ENCODE assay signal across 14 cellular contexts in the genomic region with DNA sequence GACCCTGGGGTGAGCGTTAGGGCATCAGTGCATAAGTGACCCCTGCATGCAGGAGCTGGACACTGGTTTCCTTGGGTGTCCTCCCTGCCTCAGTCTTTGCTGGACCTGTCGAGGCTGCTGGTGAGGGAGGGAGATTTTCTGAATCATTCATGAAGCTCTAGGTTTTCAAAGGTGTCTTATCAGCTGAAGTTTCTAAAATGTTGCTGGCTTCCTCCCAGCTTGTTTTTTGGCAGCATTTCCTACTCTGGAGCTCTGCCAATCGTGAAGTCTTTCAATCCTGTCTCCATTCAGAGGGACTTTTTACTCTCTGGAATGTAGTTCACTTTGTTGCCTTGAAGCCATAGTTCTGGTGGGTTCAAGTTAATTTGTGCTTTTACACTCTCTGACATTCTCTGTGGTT. TPM values are rescaled to one million over a fixed set of nuclear protein-coding genes. Genes with fewer than 3 reads are reported as not detected.
DNase-seq lines count a peak whose midpoint lies in the region; ATAC-seq lines count a peak whose summit lies in the region.
"Had no signal": no experiment of that assay in that cellular context is flagged by ENCODE, and none has a peak within 500 bp of the region (broad histone marks: within the 10 kb centered on the region; RNA-seq: fewer than 3 reads in every experiment).

No MANE protein-coding gene starts in this region.

- POLR2A ChIA-PET in activated CD4-positive, alpha-beta memory T cell treated with anti-CD3 and anti-CD28 coated beads for 36 hours (lab: Charles Lee) = no interaction called here
- POLR2A ChIA-PET in naive thymus-derived CD4-positive, alpha-beta T cell (lab: Charles Lee) = interaction anchor here (0.9 to 1.6 kb wide), 4 partner anchors 9 to 24 kb away, joined by 3 to 16 read pairs (median 6); a partner anchor contains a TSS

- peak; percentile 31 for ATAC-seq in HG02870 (IDR thresholded peaks at IDR 0.05; ENCODE audit: unreplicated experiment)
- peak; percentile 20 for ATAC-seq in naive thymus-derived CD4-positive, alpha-beta T cell
- no peak for ATAC-seq in HG03520 (IDR thresholded peaks at IDR 0.05; ENCODE audit: unreplicated experiment)

- CTCF ChIA-PET in activated CD4-positive, alpha-beta memory T cell treated with anti-CD3 and anti-CD28 coated beads for 36 hours (lab: Charles Lee) = interaction anchor here (0.6 to 1.2 kb wide), 2 partner anchors 11 to 24 kb away, joined by 3 read pairs; a partner anchor contains a TSS
- CTCF ChIA-PET in naive thymus-derived CD4-positive, alpha-beta T cell (lab: Charles Lee) = interaction anchor here (1.1 kb wide), 1 partner anchor 11 kb away, joined by 3 read pairs; no protein-coding TSS in a partner anchor

- peaks cover 20% of the 10 kb centered on the region for H3K4me1 Mint-ChIP-seq in activated CD4-positive, alpha-beta memory T cell treated with anti-CD3 and anti-CD28 coated beads for 36 hours (ENCODE audit: low read depth)
- peaks cover 19 to 53% (median 37%) of the 10 kb centered on the region in 7 donors for H3K4me1 Mint-ChIP-seq in naive thymus-derived CD4-positive, alpha-beta T cell

- H3K9me3 ChIP-seq in naive thymus-derived CD4-positive, alpha-beta T cell (ENCODE audit: control insufficient read depth in 2 of 3, low read length in 3 of 3) = no peaks in the 10 kb centered on the region
- H3K9me3 ChIP-seq: prostate gland had no signal

- H3K4me3 ChIP-seq in naive thymus-derived CD4-positive, alpha-beta T cell (ENCODE audit: low read length) = no peak overlapping the region
- H3K4me3 ChIP-seq: prostate gland had no signal

- no peaks in the 10 kb centered on the region for H3K36me3 Mint-ChIP-seq in activated CD4-positive, alpha-beta memory T cell treated with anti-CD3 and anti-CD28 coated beads for 36 hours
- H3K36me3 Mint-ChIP-seq in naive thymus-derived CD4-positive, alpha-beta T cell = peaks cover 0 to 11% (median 9%) of the 10 kb centered on the region in 5 donors

- peak; percentile 73 for DNase-seq in NCI-H2171 treated with DMSO at 0.1 percent for 48 hours (lab: John Stamatoyannopoulos, UW)
- DNase-seq in NCI-H2171 (lab: John Stamatoyannopoulos, UW) = no peak
- DNase-seq in activated CD4-positive, alpha-beta memory T cell treated with anti-CD3 and anti-CD28 coated beads for 36 hours = no peak
- peak in 3 of 9 donors; percentile 16 to 27 (median 17) for DNase-seq in naive thymus-derived CD4-positive, alpha-beta T cell
- no peak for DNase-seq in activated CD4-positive, CD25-positive, alpha-beta regulatory T cell (lab: John Stamatoyannopoulos, UW)
- DNase-seq in amniotic stem cell (lab: John Stamatoyannopoulos, UW) = no peak
- DNase-seq: aorta; effector memory CD8-positive, alpha-beta T cell; stimulated activated CD4-positive, alpha-beta T cell treated with anti-CD3 and anti-CD28 coated beads, Interleukin-4, amount 100 ng/mL, for 4 hours had no signal

- peaks cover 5 to 18% of the 10 kb centered on the region in 2 donors for H3K4me1 ChIP-seq in naive thymus-derived CD4-positive, alpha-beta T cell (ENCODE audit: control insufficient read depth in 2 of 2, insufficient read depth in 2 of 2, low read length in 2 of 2)
- H3K4me1 ChIP-seq: prostate gland had no signal

- peak overlapping the region; percentile 4 for H3K27ac Mint-ChIP-seq in activated CD4-positive, alpha-beta memory T cell treated with anti-CD3 and anti-CD28 coated beads for 36 hours
- peak overlapping the region; percentile 50 to 92 (median 69) for H3K27ac Mint-ChIP-seq in naive thymus-derived CD4-positive, alpha-beta T cell
- H3K27ac Mint-ChIP-seq: effector memory CD8-positive, alpha-beta T cell had no signal

- H3K27me3 ChIP-seq in naive thymus-derived CD4-positive, alpha-beta T cell (ENCODE audit: control insufficient read depth in 2 of 2, insufficient read depth in 2 of 2, low read length in 2 of 2) = no peaks in the 10 kb centered on the region

- no peak overlapping the region for H3K27ac ChIP-seq in naive thymus-derived CD4-positive, alpha-beta T cell (ENCODE audit: low read depth, low read length)
- H3K27ac ChIP-seq: prostate gland had no signal

- H3K4me3 Mint-ChIP-seq in activated CD4-positive, alpha-beta memory T cell treated with anti-CD3 and anti-CD28 coated beads for 36 hours = no peak overlapping the region
- peak overlapping the region; percentile 51 to 83 (median 70) for H3K4me3 Mint-ChIP-seq in naive thymus-derived CD4-positive, alpha-beta T cell

- H3K36me3 ChIP-seq in naive thymus-derived CD4-positive, alpha-beta T cell (ENCODE audit: control insufficient read depth in 2 of 3, insufficient read depth in 3 of 3, low read length in 3 of 3) = no peaks in the 10 kb centered on the region
- H3K36me3 ChIP-seq: prostate gland had no signal

- H3K9me3 Mint-ChIP-seq in activated CD4-positive, alpha-beta memory T cell treated with anti-CD3 and anti-CD28 coated beads for 36 hours = peaks cover 12% of the 10 kb centered on the region
- H3K9me3 Mint-ChIP-seq in naive thymus-derived CD4-positive, alpha-beta T cell = peaks cover 3 to 26% (median 8%) of the 10 kb centered on the region in 11 donors

- intact Hi-C loops in activated CD4-positive, alpha-beta memory T cell treated with anti-CD3 and anti-CD28 coated beads for 36 hours (cut with micrococcal nuclease) = no loop called here
- intact Hi-C loops in naive thymus-derived CD4-positive, alpha-beta T cell (cut with micrococcal nuclease) = no loop called here

- H3K27me3 Mint-ChIP-seq in activated CD4-positive, alpha-beta memory T cell treated with anti-CD3 and anti-CD28 coated beads for 36 hours = peaks cover 30% of the 10 kb centered on the region
- H3K27me3 Mint-ChIP-seq in naive thymus-derived CD4-positive, alpha-beta T cell = peaks cover 0 to 24% (median 13%) of the 10 kb centered on the region in 5 donors

RNA-seq across cellular contexts. Expression of a gene that starts 23.8 kb away (rescaled TPM):
- total RNA-seq in activated CD4-positive, alpha-beta memory T cell treated with anti-CD3 and anti-CD28 coated beads for 36 hours = under 1 TPM; 0.67 to 0.94 TPM
- total RNA-seq in naive thymus-derived CD4-positive, alpha-beta T cell = 1 to 10 TPM in 4 of 5 experiments, not detected in 1; 2.5 to 4.9 (median 3.6) TPM
- under 1 TPM in 1 of 2 donors, not detected in 1; 0.26 TPM for polyA plus RNA-seq in naive thymus-derived CD4-positive, alpha-beta T cell
- total RNA-seq: NCI-H460, SK-MEL-5 had no signal
- polyA plus RNA-seq: aorta had no signal
